ENCODE assay signal across 1 cellular context in the genomic region with DNA sequence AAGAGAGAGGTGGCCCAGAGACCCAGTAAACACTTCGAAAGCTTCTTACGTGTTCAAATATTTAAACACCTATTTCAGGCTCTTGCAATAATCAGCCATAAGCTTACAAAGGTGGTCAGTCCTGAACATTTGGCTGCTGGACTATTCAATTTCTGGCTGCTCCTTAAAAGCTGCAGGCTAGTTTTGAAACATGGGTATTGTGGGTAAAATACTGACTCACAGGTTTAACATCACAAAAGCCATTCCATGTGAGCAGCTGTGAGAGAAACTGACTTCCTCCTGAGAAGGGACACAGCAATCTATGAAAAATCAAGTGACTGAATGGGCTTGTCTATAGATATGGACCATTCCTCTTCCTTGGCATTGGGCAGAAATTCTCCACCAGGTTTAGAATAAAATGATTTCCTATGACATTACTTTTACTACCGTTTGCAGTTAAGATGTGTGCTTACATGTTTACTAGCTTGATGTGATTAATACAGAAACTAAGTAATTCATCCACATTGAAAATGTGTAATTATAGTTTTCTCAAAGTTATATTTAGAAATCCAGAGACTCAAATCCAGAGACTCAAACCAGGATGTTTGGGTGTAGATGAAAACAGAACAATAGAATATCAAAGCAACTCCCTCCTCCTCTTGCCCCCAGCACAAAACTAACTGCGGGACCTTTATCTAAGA.
TF ChIP-seq lines count a peak whose summit lies in the region.

No MANE protein-coding gene starts in this region.

TF ChIP-seq in GM23338, 12 proteins besides CTCF, POLR2A, EP300 and RAD21:
- TF ChIP-seq, protein P1, sequence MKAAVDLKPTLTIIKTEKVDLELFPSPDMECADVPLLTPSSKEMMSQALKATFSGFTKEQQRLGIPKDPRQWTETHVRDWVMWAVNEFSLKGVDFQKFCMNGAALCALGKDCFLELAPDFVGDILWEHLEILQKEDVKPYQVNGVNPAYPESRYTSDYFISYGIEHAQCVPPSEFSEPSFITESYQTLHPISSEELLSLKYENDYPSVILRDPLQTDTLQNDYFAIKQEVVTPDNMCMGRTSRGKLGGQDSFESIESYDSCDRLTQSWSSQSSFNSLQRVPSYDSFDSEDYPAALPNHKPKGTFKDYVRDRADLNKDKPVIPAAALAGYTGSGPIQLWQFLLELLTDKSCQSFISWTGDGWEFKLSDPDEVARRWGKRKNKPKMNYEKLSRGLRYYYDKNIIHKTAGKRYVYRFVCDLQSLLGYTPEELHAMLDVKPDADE (IDR thresholded peaks at IDR 0.05) = no peak
- no peak for TF ChIP-seq NANOG (IDR thresholded peaks at IDR 0.05; ENCODE audit: borderline replicate concordance)
- no peak for TF ChIP-seq ZNF331 (CRISPR knock-in tag; IDR thresholded peaks at IDR 0.05; ENCODE audit: low read depth)
- no peak for TF ChIP-seq ZNF114 (CRISPR knock-in tag; IDR thresholded peaks at IDR 0.05)
- no peak for TF ChIP-seq EZH2 (IDR thresholded peaks at IDR 0.05; ENCODE audit: low read depth, unreplicated experiment)
- TF ChIP-seq, protein P2, sequence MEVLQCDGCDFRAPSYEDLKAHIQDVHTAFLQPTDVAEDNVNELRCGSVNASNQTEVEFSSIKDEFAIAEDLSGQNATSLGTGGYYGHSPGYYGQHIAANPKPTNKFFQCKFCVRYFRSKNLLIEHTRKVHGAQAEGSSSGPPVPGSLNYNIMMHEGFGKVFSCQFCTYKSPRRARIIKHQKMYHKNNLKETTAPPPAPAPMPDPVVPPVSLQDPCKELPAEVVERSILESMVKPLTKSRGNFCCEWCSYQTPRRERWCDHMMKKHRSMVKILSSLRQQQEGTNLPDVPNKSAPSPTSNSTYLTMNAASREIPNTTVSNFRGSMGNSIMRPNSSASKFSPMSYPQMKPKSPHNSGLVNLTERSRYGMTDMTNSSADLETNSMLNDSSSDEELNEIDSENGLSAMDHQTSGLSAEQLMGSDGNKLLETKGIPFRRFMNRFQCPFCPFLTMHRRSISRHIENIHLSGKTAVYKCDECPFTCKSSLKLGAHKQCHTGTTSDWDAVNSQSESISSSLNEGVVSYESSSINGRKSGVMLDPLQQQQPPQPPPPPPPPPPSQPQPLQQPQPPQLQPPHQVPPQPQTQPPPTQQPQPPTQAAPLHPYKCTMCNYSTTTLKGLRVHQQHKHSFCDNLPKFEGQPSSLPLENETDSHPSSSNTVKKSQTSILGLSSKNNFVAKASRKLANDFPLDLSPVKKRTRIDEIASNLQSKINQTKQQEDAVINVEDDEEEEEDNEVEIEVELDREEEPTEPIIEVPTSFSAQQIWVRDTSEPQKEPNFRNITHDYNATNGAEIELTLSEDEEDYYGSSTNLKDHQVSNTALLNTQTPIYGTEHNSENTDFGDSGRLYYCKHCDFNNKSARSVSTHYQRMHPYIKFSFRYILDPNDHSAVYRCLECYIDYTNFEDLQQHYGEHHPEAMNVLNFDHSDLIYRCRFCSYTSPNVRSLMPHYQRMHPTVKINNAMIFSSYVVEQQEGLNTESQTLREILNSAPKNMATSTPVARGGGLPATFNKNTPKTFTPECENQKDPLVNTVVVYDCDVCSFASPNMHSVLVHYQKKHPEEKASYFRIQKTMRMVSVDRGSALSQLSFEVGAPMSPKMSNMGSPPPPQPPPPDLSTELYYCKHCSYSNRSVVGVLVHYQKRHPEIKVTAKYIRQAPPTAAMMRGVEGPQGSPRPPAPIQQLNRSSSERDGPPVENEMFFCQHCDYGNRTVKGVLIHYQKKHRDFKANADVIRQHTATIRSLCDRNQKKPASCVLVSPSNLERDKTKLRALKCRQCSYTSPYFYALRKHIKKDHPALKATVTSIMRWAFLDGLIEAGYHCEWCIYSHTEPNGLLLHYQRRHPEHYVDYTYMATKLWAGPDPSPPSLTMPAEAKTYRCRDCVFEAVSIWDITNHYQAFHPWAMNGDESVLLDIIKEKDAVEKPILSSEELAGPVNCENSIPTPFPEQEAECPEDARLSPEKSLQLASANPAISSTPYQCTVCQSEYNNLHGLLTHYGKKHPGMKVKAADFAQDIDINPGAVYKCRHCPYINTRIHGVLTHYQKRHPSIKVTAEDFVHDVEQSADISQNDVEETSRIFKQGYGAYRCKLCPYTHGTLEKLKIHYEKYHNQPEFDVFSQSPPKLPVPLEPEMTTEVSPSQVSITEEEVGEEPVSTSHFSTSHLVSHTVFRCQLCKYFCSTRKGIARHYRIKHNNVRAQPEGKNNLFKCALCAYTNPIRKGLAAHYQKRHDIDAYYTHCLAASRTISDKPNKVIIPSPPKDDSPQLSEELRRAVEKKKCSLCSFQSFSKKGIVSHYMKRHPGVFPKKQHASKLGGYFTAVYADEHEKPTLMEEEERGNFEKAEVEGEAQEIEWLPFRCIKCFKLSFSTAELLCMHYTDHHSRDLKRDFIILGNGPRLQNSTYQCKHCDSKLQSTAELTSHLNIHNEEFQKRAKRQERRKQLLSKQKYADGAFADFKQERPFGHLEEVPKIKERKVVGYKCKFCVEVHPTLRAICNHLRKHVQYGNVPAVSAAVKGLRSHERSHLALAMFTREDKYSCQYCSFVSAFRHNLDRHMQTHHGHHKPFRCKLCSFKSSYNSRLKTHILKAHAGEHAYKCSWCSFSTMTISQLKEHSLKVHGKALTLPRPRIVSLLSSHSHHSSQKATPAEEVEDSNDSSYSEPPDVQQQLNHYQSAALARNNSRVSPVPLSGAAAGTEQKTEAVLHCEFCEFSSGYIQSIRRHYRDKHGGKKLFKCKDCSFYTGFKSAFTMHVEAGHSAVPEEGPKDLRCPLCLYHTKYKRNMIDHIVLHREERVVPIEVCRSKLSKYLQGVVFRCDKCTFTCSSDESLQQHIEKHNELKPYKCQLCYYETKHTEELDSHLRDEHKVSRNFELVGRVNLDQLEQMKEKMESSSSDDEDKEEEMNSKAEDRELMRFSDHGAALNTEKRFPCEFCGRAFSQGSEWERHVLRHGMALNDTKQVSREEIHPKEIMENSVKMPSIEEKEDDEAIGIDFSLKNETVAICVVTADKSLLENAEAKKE (CRISPR knock-in tag; IDR thresholded peaks at IDR 0.05) = no peak
- TF ChIP-seq EZH2phosphoT487 (IDR thresholded peaks at IDR 0.05; ENCODE audit: unreplicated experiment) = no peak
- TF ChIP-seq, protein P3, sequence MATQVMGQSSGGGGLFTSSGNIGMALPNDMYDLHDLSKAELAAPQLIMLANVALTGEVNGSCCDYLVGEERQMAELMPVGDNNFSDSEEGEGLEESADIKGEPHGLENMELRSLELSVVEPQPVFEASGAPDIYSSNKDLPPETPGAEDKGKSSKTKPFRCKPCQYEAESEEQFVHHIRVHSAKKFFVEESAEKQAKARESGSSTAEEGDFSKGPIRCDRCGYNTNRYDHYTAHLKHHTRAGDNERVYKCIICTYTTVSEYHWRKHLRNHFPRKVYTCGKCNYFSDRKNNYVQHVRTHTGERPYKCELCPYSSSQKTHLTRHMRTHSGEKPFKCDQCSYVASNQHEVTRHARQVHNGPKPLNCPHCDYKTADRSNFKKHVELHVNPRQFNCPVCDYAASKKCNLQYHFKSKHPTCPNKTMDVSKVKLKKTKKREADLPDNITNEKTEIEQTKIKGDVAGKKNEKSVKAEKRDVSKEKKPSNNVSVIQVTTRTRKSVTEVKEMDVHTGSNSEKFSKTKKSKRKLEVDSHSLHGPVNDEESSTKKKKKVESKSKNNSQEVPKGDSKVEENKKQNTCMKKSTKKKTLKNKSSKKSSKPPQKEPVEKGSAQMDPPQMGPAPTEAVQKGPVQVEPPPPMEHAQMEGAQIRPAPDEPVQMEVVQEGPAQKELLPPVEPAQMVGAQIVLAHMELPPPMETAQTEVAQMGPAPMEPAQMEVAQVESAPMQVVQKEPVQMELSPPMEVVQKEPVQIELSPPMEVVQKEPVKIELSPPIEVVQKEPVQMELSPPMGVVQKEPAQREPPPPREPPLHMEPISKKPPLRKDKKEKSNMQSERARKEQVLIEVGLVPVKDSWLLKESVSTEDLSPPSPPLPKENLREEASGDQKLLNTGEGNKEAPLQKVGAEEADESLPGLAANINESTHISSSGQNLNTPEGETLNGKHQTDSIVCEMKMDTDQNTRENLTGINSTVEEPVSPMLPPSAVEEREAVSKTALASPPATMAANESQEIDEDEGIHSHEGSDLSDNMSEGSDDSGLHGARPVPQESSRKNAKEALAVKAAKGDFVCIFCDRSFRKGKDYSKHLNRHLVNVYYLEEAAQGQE (IDR thresholded peaks at IDR 0.05; ENCODE audit: unreplicated experiment) = no peak
- TF ChIP-seq POLR2AphosphoS5 (IDR thresholded peaks at IDR 0.05; ENCODE audit: low read depth) = no peak
- no peak for TF ChIP-seq JUNB (IDR thresholded peaks at IDR 0.05; ENCODE audit: unreplicated experiment)
- TF ChIP-seq CREB1 (CRISPR knock-in tag; IDR thresholded peaks at IDR 0.05; ENCODE audit: low read depth) = no peak
- TF ChIP-seq STAT1 (IDR thresholded peaks at IDR 0.05; ENCODE audit: unreplicated experiment) = no peak
